Comparison of ENCODE assay signal across 17 cellular contexts in genomic region chr5:148734518-148734917, GRCh38.
"Had no signal": no experiment of that assay in that cellular context is flagged by ENCODE, and none has a peak within 500 bp of the region (broad histone marks: within the 10 kb centered on the region; RNA-seq: fewer than 3 reads in every experiment).

No MANE protein-coding gene starts in this region.

- H3K4me3 Mint-ChIP-seq: activated naive CD8-positive, alpha-beta T cell; natural killer cell treated with Interleukin-12 subunit alpha and Interleukin-12 subunit beta and Interleukin-15 and Interleukin-18, amount 100 ng/mL, for 72 hours; stimulated activated naive CD8-positive, alpha-beta T cell treated with anti-CD3 and anti-CD28 coated beads, Interleukin-15, Interleukin-2, amounts not matched to agents 100 ng/mL and 50 ng/mL, for 24 hours; type B pancreatic cell had no signal

- H3K27me3 ChIP-seq: body of pancreas, right atrium auricular region, suprapubic skin had no signal

- H3K9me3 ChIP-seq: body of pancreas, right atrium auricular region, suprapubic skin had no signal

- H3K36me3 Mint-ChIP-seq: activated naive CD8-positive, alpha-beta T cell; natural killer cell treated with Interleukin-12 subunit alpha and Interleukin-12 subunit beta and Interleukin-15 and Interleukin-18, amount 100 ng/mL, for 72 hours; type B pancreatic cell had no signal

- DNase-seq: activated CD4-positive, alpha-beta T cell treated with anti-CD3 and anti-CD28 coated beads, Interleukin-2, amount 50 U/mL, for 1 hour; activated CD8-positive, alpha-beta memory T cell treated with anti-CD3 and anti-CD28 coated beads for 24 hours; activated gamma-delta T cell treated with Interleukin-2 at 50 U/mL for 16 hours; body of pancreas; central memory CD4-positive, alpha-beta T cell; effector CD8-positive, alpha-beta T cell; head of caudate nucleus; posterior cingulate gyrus; small intestine had no signal

- H3K36me3 ChIP-seq: right atrium auricular region, suprapubic skin had no signal

- H3K27ac ChIP-seq: body of pancreas, coronary artery, right atrium auricular region, suprapubic skin had no signal

- H3K9me3 Mint-ChIP-seq: natural killer cell treated with Interleukin-12 subunit alpha and Interleukin-12 subunit beta and Interleukin-15 and Interleukin-18, amount 100 ng/mL, for 72 hours; stimulated activated naive CD8-positive, alpha-beta T cell treated with anti-CD3 and anti-CD28 coated beads, Interleukin-15, Interleukin-2, amounts not matched to agents 100 ng/mL and 50 ng/mL, for 24 hours; type B pancreatic cell had no signal

- ATAC-seq: activated CD4-positive, CD25-positive, alpha-beta regulatory T cell treated with anti-CD3 and anti-CD28 coated beads, Interleukin-2, amount 50 U/mL, for 24 hours; body of pancreas; natural killer cell treated with Interleukin-12 subunit alpha and Interleukin-12 subunit beta and Interleukin-15 and Interleukin-18, amount 100 ng/mL, for 72 hours had no signal

- H3K4me3 ChIP-seq: body of pancreas, coronary artery, right atrium auricular region, suprapubic skin had no signal

- H3K27ac Mint-ChIP-seq: activated naive CD8-positive, alpha-beta T cell; natural killer cell treated with Interleukin-12 subunit alpha and Interleukin-12 subunit beta and Interleukin-15 and Interleukin-18, amount 100 ng/mL, for 72 hours; stimulated activated naive CD8-positive, alpha-beta T cell treated with anti-CD3 and anti-CD28 coated beads, Interleukin-15, Interleukin-2, amounts not matched to agents 100 ng/mL and 50 ng/mL, for 24 hours; type B pancreatic cell had no signal
